Comparison of ENCODE assay signal across 24 cellular contexts in the genomic region with DNA sequence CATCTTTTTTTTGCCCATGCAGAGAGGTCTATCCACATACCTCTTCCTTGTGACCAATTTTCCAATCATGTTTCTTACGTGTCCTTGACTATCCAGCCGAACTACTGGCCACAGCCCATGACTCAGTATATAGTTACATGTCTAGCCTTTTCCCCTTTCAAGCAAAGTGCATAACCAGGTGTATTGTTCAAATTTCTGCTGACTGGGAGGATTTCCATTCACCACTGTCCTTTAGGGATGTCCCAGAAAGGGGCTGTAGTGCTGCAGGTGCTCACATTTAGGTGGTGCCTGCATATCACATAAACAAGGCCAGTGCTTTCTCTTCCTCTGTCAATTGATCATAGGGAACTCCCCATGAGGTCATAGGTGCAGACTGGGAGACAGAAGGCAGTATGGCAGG.
DNase-seq lines count a peak whose midpoint lies in the region; ATAC-seq, FAIRE-seq and TF ChIP-seq lines count a peak whose summit lies in the region.
"Had no signal": no experiment of that assay in that cellular context is flagged by ENCODE, and none has a peak within 500 bp of the region (broad histone marks: within the 10 kb centered on the region; RNA-seq: fewer than 3 reads in every experiment).

No MANE protein-coding gene starts in this region.

- no peaks in the 10 kb centered on the region for H3K79me1 ChIP-seq in mesenchymal stem cell (replicated peaks; ENCODE audit: low read length, poor library complexity, severe bottlenecking)

- 0% methylated on average over 2 of the region's 2 CpGs for WGBS in HepG2 (ENCODE audit: low lambda C conversion rate)
- WGBS in right lobe of liver (ENCODE audit: insufficient coverage, low coverage, low lambda C conversion rate, missing lambda C conversion rate) = 71% methylated on average over 2 of the region's 2 CpGs
- WGBS in mesenchymal stem cell = 90% methylated on average over 1 of the region's 2 CpGs

- peak overlapping the region; percentile 14 for H4K91ac ChIP-seq in mesenchymal stem cell (ENCODE audit: low read length)

- no peak for TF ChIP-seq RAD21 in HepG2 (CRISPR knock-in tag; IDR thresholded peaks at IDR 0.05)

- H3K27ac ChIP-seq in HepG2 (ENCODE audit: extremely low read length, insufficient read depth, low read length) = no peak overlapping the region
- no peak overlapping the region for H3K27ac ChIP-seq in right lobe of liver
- no peak overlapping the region for H3K27ac ChIP-seq in mesenchymal stem cell (ENCODE audit: low read length, poor library complexity, severe bottlenecking)
- H3K27ac ChIP-seq: 22Rv1; BLaER1 treated with 17β-estradiol and CSF1 and Interleukin-3, amounts not matched to agents 10 nM and 100 nM had no signal

- no peak overlapping the region for H3K14ac ChIP-seq in mesenchymal stem cell (ENCODE audit: low read length in 2 of 2)

- H3K4ac ChIP-seq in mesenchymal stem cell (ENCODE audit: low read depth in 1 of 2, low read length in 2 of 2) = no peak overlapping the region

- H2BK5ac ChIP-seq in mesenchymal stem cell (ENCODE audit: low read depth, low read length, poor library complexity, severe bottlenecking) = no peak overlapping the region

- TF ChIP-seq POLR2A in HepG2 (IDR thresholded peaks at IDR 0.05; ENCODE audit: insufficient read depth in 1 of 2, low read depth in 2 of 2, low read length in 2 of 2) (no peak), right lobe of liver (IDR thresholded peaks at IDR 0.05) (no peak)

- ATAC-seq in HepG2 = no peak
- ATAC-seq in right lobe of liver = no peak
- ATAC-seq: GM23338, HCT116 had no signal

- POLR2A ChIA-PET in HepG2 (lab: Yijun Ruan, JAX) = no interaction called here

- H2BK15ac ChIP-seq in mesenchymal stem cell (ENCODE audit: low read depth, poor library complexity, severe bottlenecking) = no peak overlapping the region

- H3K36me3 ChIP-seq in HepG2 (replicated peaks in 1 of 2; ENCODE audit: control insufficient read depth in 1 of 2, insufficient read depth in 2 of 2, low read length in 2 of 2) (no peaks in the 10 kb centered on the region), right lobe of liver (no peaks in the 10 kb centered on the region), bronchial epithelial cell (ENCODE audit: control insufficient read depth, insufficient read depth, low read length) (no peaks in the 10 kb centered on the region), mesenchymal stem cell (ENCODE audit: control insufficient read depth in 1 of 2, insufficient read depth in 2 of 2, low read depth in 1 of 2, low read length in 2 of 2) (no peaks in the 10 kb centered on the region)
- H3K36me3 ChIP-seq: BE2C had no signal

- no peak overlapping the region for H3K18ac ChIP-seq in mesenchymal stem cell (ENCODE audit: low read depth in 1 of 2, low read length in 2 of 2)

- no peak overlapping the region for H2BK120ac ChIP-seq in mesenchymal stem cell (ENCODE audit: low read depth, low read length)

- H4K20me1 ChIP-seq in HepG2 (ENCODE audit: insufficient read depth, low read length) = no peaks in the 10 kb centered on the region
- H4K20me1 ChIP-seq: BLaER1 treated with 17β-estradiol and CSF1 and Interleukin-3, amounts not matched to agents 10 nM and 100 nM had no signal

- H3K27me3 ChIP-seq in HepG2 (ENCODE audit: control insufficient read depth in 1 of 2, insufficient read depth in 2 of 2, low read length in 2 of 2) (0 out of 5 replicates have a peak, but pooled peaks cover 0 to 2% of the 10 kb centered on the region in 2 experiments), right lobe of liver (no peaks in the 10 kb centered on the region), bronchial epithelial cell (ENCODE audit: control insufficient read depth, insufficient read depth, low read length) (no peaks in the 10 kb centered on the region), mesenchymal stem cell (ENCODE audit: control insufficient read depth in 1 of 2, insufficient read depth in 1 of 2, low read length in 2 of 2) (no peaks in the 10 kb centered on the region)
- H3K27me3 ChIP-seq: BE2C; BLaER1 treated with 17β-estradiol and CSF1 and Interleukin-3, amounts not matched to agents 10 nM and 100 nM had no signal

- DNase-seq in HepG2 (ENCODE audit: low spot score) (no peak), right lobe of liver (no peak), bronchial epithelial cell (ENCODE audit: low read depth) (peak; percentile 26), mesenchymal stem cell (no peak), NCI-H69 (lab: John Stamatoyannopoulos, UW) (no peak), SHP77 (lab: John Stamatoyannopoulos, UW) (no peak)
- DNase-seq: ACHN; AML-193; BE2C; CD4-positive, alpha-beta T cell; CD8-positive, alpha-beta memory T cell; DMS 273 treated with DMSO at 0.1 percent for 48 hours; DMS53; DMS79 treated with DMSO at 0.1 percent for 48 hours; GF-D8; H9 had no signal

- no peak overlapping the region for H4K8ac ChIP-seq in mesenchymal stem cell (ENCODE audit: low read length)

- H3K79me2 ChIP-seq in HepG2 (ENCODE audit: insufficient read depth, low read length) = no peaks in the 10 kb centered on the region

- no peak overlapping the region for H2BK12ac ChIP-seq in mesenchymal stem cell (ENCODE audit: low read length in 2 of 2)

- no TSS peak for BruUV-seq in HepG2 (replicated peaks; lab: Mats Ljungman, UMichigan)

- no peak overlapping the region for H3K9ac ChIP-seq in HepG2 (ENCODE audit: insufficient read depth, low read depth, low read length)
- H3K9ac ChIP-seq in mesenchymal stem cell (ENCODE audit: low read length) = no peak overlapping the region
- H3K9ac ChIP-seq: BLaER1 treated with 17β-estradiol and CSF1 and Interleukin-3, amounts not matched to agents 10 nM and 100 nM had no signal

- H3K4me3 ChIP-seq in HepG2 (replicated peaks in 1 of 3; ENCODE audit: insufficient read depth in 1 of 3, low read depth in 2 of 3, low read length in 3 of 3) (no peak overlapping the region), right lobe of liver (no peak overlapping the region), bronchial epithelial cell (ENCODE audit: low read depth, low read length) (no peak overlapping the region), mesenchymal stem cell (ENCODE audit: insufficient read depth in 1 of 2, low read depth in 1 of 2, low read length in 2 of 2) (no peak overlapping the region)
- H3K4me3 ChIP-seq: BLaER1 treated with 17β-estradiol and CSF1 and Interleukin-3, amounts not matched to agents 10 nM and 100 nM; GM23338 had no signal

- no peak for TF ChIP-seq CTCF in HepG2 (CRISPR knock-in tag; IDR thresholded peaks at IDR 0.05)
- no peak for TF ChIP-seq CTCF in right lobe of liver (IDR thresholded peaks at IDR 0.05)
- TF ChIP-seq CTCF in bronchial epithelial cell (IDR thresholded peaks at IDR 0.05; ENCODE audit: insufficient read depth, low read length, severe bottlenecking) = no peak

- H3K9me3 ChIP-seq in HepG2 (ENCODE audit: low read length) (peaks cover 6% of the 10 kb centered on the region), right lobe of liver (peaks cover 0 to 3% (median 0%) of the 10 kb centered on the region in 4 donors), mesenchymal stem cell (ENCODE audit: control insufficient read depth, low read length) (peaks cover under 1% of the 10 kb centered on the region)

- in situ Hi-C loops in HepG2 (cut with HindIII; ENCODE audit: extremely low pct_ligation_motif_present, low pct_unique_long_range_greater_than_20kb) = no loop called here

- H3K4me1 ChIP-seq in HepG2 (ENCODE audit: insufficient read depth, low read length) = no peaks in the 10 kb centered on the region
- no peaks in the 10 kb centered on the region for H3K4me1 ChIP-seq in right lobe of liver
- no peaks in the 10 kb centered on the region for H3K4me1 ChIP-seq in mesenchymal stem cell (ENCODE audit: control insufficient read depth, insufficient read depth, low read depth, low read length)
- H3K4me1 ChIP-seq: BE2C; BLaER1 treated with 17β-estradiol and CSF1 and Interleukin-3, amounts not matched to agents 10 nM and 100 nM had no signal

- CTCF ChIA-PET in HepG2 (lab: Yijun Ruan, JAX; ENCODE audit: low intra/inter-chr PET ratio, low total read pairs) = no interaction called here

- H3K23ac ChIP-seq in mesenchymal stem cell (ENCODE audit: low read length in 2 of 2) = no peak overlapping the region

- H3K4me2 ChIP-seq in HepG2 (ENCODE audit: low read depth, low read length) (no peak overlapping the region), mesenchymal stem cell (ENCODE audit: low read length, poor library complexity, severe bottlenecking) (no peak overlapping the region)
- H3K4me2 ChIP-seq: BLaER1 treated with 17β-estradiol and CSF1 and Interleukin-3, amounts not matched to agents 10 nM and 100 nM; GM23338 had no signal

- H2AFZ ChIP-seq in HepG2 (ENCODE audit: low read length) = no peak overlapping the region
- H2AFZ ChIP-seq in mesenchymal stem cell (ENCODE audit: low read depth, low read length) = no peak overlapping the region
- H2AFZ ChIP-seq: GM23338 had no signal

- intact Hi-C loops in HepG2 (cut with micrococcal nuclease; ENCODE audit: unreplicated experiment) = no loop called here
- intact Hi-C loops in right lobe of liver (cut with DNase I) = no loop called here

- no peak for FAIRE-seq in HepG2 (lab: Jason Lieb, UNC)
- no peak for FAIRE-seq in bronchial epithelial cell (lab: Jason Lieb, UNC)
- FAIRE-seq: A204.1, D721Med, GM12891, GM18507 had no signal

- TF ChIP-seq EP300 in HepG2 (IDR thresholded peaks at IDR 0.05; ENCODE audit: low read depth in 2 of 2, low read length in 2 of 2) = no peak
- TF ChIP-seq EP300 in HepG2 (CRISPR knock-in tag; IDR thresholded peaks at IDR 0.05; ENCODE audit: borderline replicate concordance) = no peak

- no peak overlapping the region for H2AK5ac ChIP-seq in mesenchymal stem cell (ENCODE audit: low read length, severe bottlenecking)

TF ChIP-seq in HepG2, 621 proteins besides CTCF, POLR2A, EP300 and RAD21:
- TF ChIP-seq MAFK (conservative IDR thresholded peaks at IDR 0.05 in 1 of 2, IDR thresholded peaks at IDR 0.05 in 1 of 2; ENCODE audit: low read length in 2 of 2) (peak; percentile 57 to 76), ISL2 (CRISPR knock-in tag; IDR thresholded peaks at IDR 0.05) (no peak), MAFF (IDR thresholded peaks at IDR 0.05; ENCODE audit: low read depth, low read length) (peak; percentile 73), ZNF780A (CRISPR knock-in tag; IDR thresholded peaks at IDR 0.05) (no peak)
